In genomic region chr1:2049517-2050481, GRCh38 we compare ENCODE assay signal across 1 cellular context.
TF ChIP-seq lines count a peak whose summit lies in the region.

PRKCZ (plus strand) TSS chr1:2050411; CDS start chr1:2050631, 220 bp downstream.

TF ChIP-seq in HepG2, 621 proteins besides CTCF, POLR2A, EP300 and RAD21 (continued from another document and continues in another):
- TF ChIP-seq CSRNP1 (CRISPR knock-in tag; IDR thresholded peaks at IDR 0.05) (peak; percentile 5; the same call in 1 of the 2 replicates), ZNF567 (CRISPR knock-in tag; IDR thresholded peaks at IDR 0.05; ENCODE audit: borderline replicate concordance) (no peak), POLR2G (IDR thresholded peaks at IDR 0.05; ENCODE audit: low read depth, low read length) (peak; percentile 77), ZNF224 (CRISPR knock-in tag; IDR thresholded peaks at IDR 0.05) (no peak), ZNF879 (CRISPR knock-in tag; IDR thresholded peaks at IDR 0.05) (no peak), ZNF678 (CRISPR knock-in tag; IDR thresholded peaks at IDR 0.05) (no peak), ZNF781 (CRISPR knock-in tag; IDR thresholded peaks at IDR 0.05; ENCODE audit: borderline replicate concordance, not compliant biosample characterization) (peak; percentile 96), ZNF597 (CRISPR knock-in tag; IDR thresholded peaks at IDR 0.05) (no peak), ZBTB1 (CRISPR knock-in tag; IDR thresholded peaks at IDR 0.05; ENCODE audit: borderline replicate concordance) (no peak), FOXP4 (CRISPR knock-in tag; IDR thresholded peaks at IDR 0.05) (no peak), ZSCAN12 (CRISPR knock-in tag; IDR thresholded peaks at IDR 0.05) (no peak), ZSCAN5A (CRISPR knock-in tag; IDR thresholded peaks at IDR 0.05; ENCODE audit: borderline replicate concordance) (no peak), GLMP (CRISPR knock-in tag; IDR thresholded peaks at IDR 0.05; ENCODE audit: borderline replicate concordance) (no peak), CBX1 (IDR thresholded peaks at IDR 0.05; ENCODE audit: low read depth) (no peak), CHD4 (IDR thresholded peaks at IDR 0.05; ENCODE audit: borderline replicate concordance, low read length) (peak; percentile 35; the same call in 1 of the 2 replicates), E2F2 (CRISPR knock-in tag; IDR thresholded peaks at IDR 0.05; ENCODE audit: borderline replicate concordance) (no peak), SRY (CRISPR knock-in tag; IDR thresholded peaks at IDR 0.05) (peak; percentile 13; the same call in 1 of the 2 replicates), ZGPAT (CRISPR knock-in tag; IDR thresholded peaks at IDR 0.05) (peak; percentile 76), MLX (CRISPR knock-in tag; IDR thresholded peaks at IDR 0.05) (no peak), NKX3-1 (CRISPR knock-in tag; IDR thresholded peaks at IDR 0.05) (peak; percentile 17; the same call in 1 of the 2 replicates), PAWR (CRISPR knock-in tag; IDR thresholded peaks at IDR 0.05; ENCODE audit: borderline replicate concordance) (no peak), GABPB1 (CRISPR knock-in tag; IDR thresholded peaks at IDR 0.05) (peak; percentile 65), SIN3A (IDR thresholded peaks at IDR 0.05; ENCODE audit: borderline replicate concordance, low read depth, low read length) (peak; percentile 46; the same call in 1 of the 2 replicates), SPEN (CRISPR knock-in tag; IDR thresholded peaks at IDR 0.05; ENCODE audit: low read depth) (no peak; the same call in 1 of the 2 replicates), ATF3 (CRISPR knock-in tag; IDR thresholded peaks at IDR 0.05) (no peak), MZF1 (CRISPR knock-in tag; IDR thresholded peaks at IDR 0.05; ENCODE audit: borderline replicate concordance) (no peak), ZNF616 (CRISPR knock-in tag; IDR thresholded peaks at IDR 0.05; ENCODE audit: low read depth) (peak; percentile 20), ZNF780A (CRISPR knock-in tag; IDR thresholded peaks at IDR 0.05) (no peak), ATRX (CRISPR knock-in tag; IDR thresholded peaks at IDR 0.05; ENCODE audit: borderline replicate concordance) (no peak), SP5 (CRISPR knock-in tag; IDR thresholded peaks at IDR 0.05; ENCODE audit: borderline replicate concordance, low read depth) (no peak; the same call in 1 of the 2 replicates), SNAPC4 (CRISPR knock-in tag; IDR thresholded peaks at IDR 0.05) (peak; percentile 82; the same call in 1 of the 2 replicates), ZNF740 (CRISPR knock-in tag; IDR thresholded peaks at IDR 0.05) (peak; percentile 12; the same call in 1 of the 2 replicates), ZNF652 (CRISPR knock-in tag; IDR thresholded peaks at IDR 0.05; ENCODE audit: borderline replicate concordance, low read depth) (no peak), RBM39 (IDR thresholded peaks at IDR 0.05; ENCODE audit: low read depth, low read length, poor library complexity, severe bottlenecking) (no peak), ARID4A (CRISPR knock-in tag; IDR thresholded peaks at IDR 0.05; ENCODE audit: borderline replicate concordance) (peak; percentile 64; the same call in 1 of the 2 replicates), GPN1 (CRISPR knock-in tag; IDR thresholded peaks at IDR 0.05; ENCODE audit: borderline replicate concordance) (no peak)
